In genomic region chr11:64744544-64745218, GRCh38 we compare ENCODE assay signal across 8 cellular contexts. TPM values are rescaled to one million over a fixed set of nuclear protein-coding genes. Genes with fewer than 3 reads are reported as not detected.
DNase-seq lines count a peak whose midpoint lies in the region; ATAC-seq, FAIRE-seq and TF ChIP-seq lines count a peak whose summit lies in the region.

No MANE protein-coding gene starts in this region.

- H3K4me2 ChIP-seq in mesendoderm (ENCODE audit: low read length): peak overlapping the region; percentile 88

- TF ChIP-seq POLR2A in vagina (IDR thresholded peaks at IDR 0.05): no peak

- H3K27ac Mint-ChIP-seq in brain: peak overlapping the region in 1 of 5 experiments; percentile 85

- H3K4me3 Mint-ChIP-seq in brain: peak overlapping the region; percentile 82 to 91 (median 88)

- WGBS in mesendoderm (ENCODE audit: extremely low coverage, insufficient coverage, low lambda C conversion rate): no CpG with 5 or more reads among the region's 92 CpGs

- H3K79me2 ChIP-seq in mesendoderm (ENCODE audit: control insufficient read depth, insufficient read depth, low read length): no peaks in the 10 kb centered on the region

- no peak for ATAC-seq in left lobe of liver

- no peak overlapping the region for H2BK5ac ChIP-seq in mesendoderm (ENCODE audit: low read length)

- no peaks in the 10 kb centered on the region for H3K36me3 Mint-ChIP-seq in brain

- H2BK15ac ChIP-seq in mesendoderm (replicated peaks; ENCODE audit: low read depth): no peak overlapping the region

- H3K4me1 Mint-ChIP-seq in brain: peaks cover 16% of the 10 kb centered on the region

- DNase-seq in 8988T (peak; percentile 37), mesendoderm (no peak), vagina (ENCODE audit: extremely low spot score in 2 of 2) (no peak), D721Med (ENCODE audit: insufficient read length, low spot score) (no peak), ecto neural progenitor cell (ENCODE audit: low spot score) (no peak), left lobe of liver (ENCODE audit: low spot score) (no peak)

- H2AK5ac ChIP-seq in mesendoderm (ENCODE audit: low read length): no peak overlapping the region

- H3K56ac ChIP-seq in mesendoderm (ENCODE audit: low read length): peak overlapping the region; percentile 62

- no peak for TF ChIP-seq CTCF in brain (conservative IDR thresholded peaks at IDR 0.05)
- TF ChIP-seq CTCF in vagina (IDR thresholded peaks at IDR 0.05): no peak
- no peak for TF ChIP-seq CTCF in D721Med (IDR thresholded peaks at IDR 0.05; ENCODE audit: insufficient read depth, missing control alignments)

- H3K4me3 ChIP-seq in HUES48 (ENCODE audit: low read depth, low read length) (peak overlapping the region; percentile 67), mesendoderm (ENCODE audit: low read length) (no peak overlapping the region), vagina (peak overlapping the region; percentile 59 to 61)

- H4K5ac ChIP-seq in mesendoderm (ENCODE audit: low read length): no peak overlapping the region

- H3K9ac ChIP-seq in HUES48 (ENCODE audit: low read depth, low read length): no peak overlapping the region
- no peak overlapping the region for H3K9ac ChIP-seq in mesendoderm (ENCODE audit: low read length)

- peaks cover 16% of the 10 kb centered on the region for H3K4me1 ChIP-seq in HUES48 (ENCODE audit: control insufficient read depth, insufficient read depth, low read length)
- H3K4me1 ChIP-seq in mesendoderm (ENCODE audit: control insufficient read depth, low read depth, low read length): no peaks in the 10 kb centered on the region
- H3K4me1 ChIP-seq in vagina: peaks cover 51% of the 10 kb centered on the region

- H3K27ac ChIP-seq in HUES48 (ENCODE audit: low read depth, low read length): no peak overlapping the region
- H3K27ac ChIP-seq in mesendoderm (ENCODE audit: low read depth, low read length): no peak overlapping the region
- H3K27ac ChIP-seq in vagina: peak overlapping the region; percentile 87

- no peaks in the 10 kb centered on the region for H3K79me1 ChIP-seq in mesendoderm (ENCODE audit: low read length)

- no peak overlapping the region for H3K4ac ChIP-seq in mesendoderm (ENCODE audit: low read depth, low read length)

- H3K23ac ChIP-seq in mesendoderm (ENCODE audit: low read length): no peak overlapping the region

- peak overlapping the region; percentile 53 for H3K18ac ChIP-seq in mesendoderm (ENCODE audit: low read length)

- H4K8ac ChIP-seq in mesendoderm (ENCODE audit: low read depth, low read length): no peak overlapping the region

- no peaks in the 10 kb centered on the region for H3K36me3 ChIP-seq in HUES48 (ENCODE audit: control insufficient read depth, insufficient read depth, low read length)
- no peaks in the 10 kb centered on the region for H3K36me3 ChIP-seq in mesendoderm (ENCODE audit: control insufficient read depth, insufficient read depth, low read length)
- no peaks in the 10 kb centered on the region for H3K36me3 ChIP-seq in vagina

- peaks cover 0 to 15% (median 0%) of the 10 kb centered on the region in 5 experiments for H3K9me3 Mint-ChIP-seq in brain

- FAIRE-seq in D721Med (lab: Jason Lieb, UNC): no peak

- intact Hi-C loops in vagina (cut with DNase I): loop anchor here (5.0 kb wide), 1 partner anchor 33 kb away; the partner anchor contains the start of gene SF1

- no peak overlapping the region for H2BK120ac ChIP-seq in mesendoderm (ENCODE audit: low read depth, low read length)

- peaks cover 43% of the 10 kb centered on the region for H3K27me3 ChIP-seq in HUES48 (ENCODE audit: control insufficient read depth, insufficient read depth, low read length)
- peaks cover 21% of the 10 kb centered on the region for H3K27me3 ChIP-seq in mesendoderm (ENCODE audit: insufficient read depth, low read length, poor library complexity)
- peaks cover 7% of the 10 kb centered on the region for H3K27me3 ChIP-seq in vagina

- H3K9me3 ChIP-seq in HUES48 (ENCODE audit: control insufficient read depth, insufficient read depth, low read length): no peaks in the 10 kb centered on the region
- no peaks in the 10 kb centered on the region for H3K9me3 ChIP-seq in vagina

- H3K27me3 Mint-ChIP-seq in brain: peaks cover 52% of the 10 kb centered on the region

RNA-seq across cellular contexts. Expression of gene RASGRP2, which starts 0.7 kb away (rescaled TPM):
- 5.9 TPM for polyA plus RNA-seq in brain (ENCODE audit: insufficient read depth, low read depth, low replicate concordance)
- polyA plus RNA-seq in mesendoderm (2013, experiment 1 of 2): 1.0 TPM
- 1.3 TPM for polyA plus RNA-seq in mesendoderm (2013, experiment 2 of 2)
- total RNA-seq in vagina: 27.5 TPM
- total RNA-seq in left lobe of liver: 4.2 TPM

RNA-seq across cellular contexts. Expression of gene PYGM, which starts 15.1 kb away (rescaled TPM):
- polyA plus RNA-seq in brain (ENCODE audit: insufficient read depth, low read depth, low replicate concordance): 13.4 TPM
- 0.62 TPM for polyA plus RNA-seq in mesendoderm (2013, experiment 1 of 2)
- polyA plus RNA-seq in mesendoderm (2013, experiment 2 of 2): 0.69 TPM
- total RNA-seq in vagina (0.98 TPM), left lobe of liver (0.28 TPM)

RNA-seq across cellular contexts. Expression of gene NRXN2, which starts 21.7 kb away (rescaled TPM):
- polyA plus RNA-seq in brain (ENCODE audit: insufficient read depth, low read depth, low replicate concordance): 117 TPM
- polyA plus RNA-seq in mesendoderm (2013, experiment 1 of 2): 0.39 TPM
- polyA plus RNA-seq in mesendoderm (2013, experiment 2 of 2): 0.74 TPM
- total RNA-seq in vagina (16.9 TPM), left lobe of liver (0.98 TPM)

RNA-seq across cellular contexts. Expression of gene SF1, which starts 33.7 kb away (rescaled TPM):
- 233 TPM for polyA plus RNA-seq in brain (ENCODE audit: insufficient read depth, low read depth, low replicate concordance)
- 268 TPM for polyA plus RNA-seq in mesendoderm (2013, experiment 1 of 2)
- polyA plus RNA-seq in mesendoderm (2013, experiment 2 of 2): 265 TPM
- total RNA-seq in vagina (278 TPM), left lobe of liver (104 TPM)

RNA-seq across cellular contexts. Expression of gene MAP4K2, which starts 58.3 kb away (rescaled TPM):
- polyA plus RNA-seq in brain (ENCODE audit: insufficient read depth, low read depth, low replicate concordance): 18.6 TPM
- 10.2 TPM for polyA plus RNA-seq in mesendoderm (2013, experiment 1 of 2)
- 10.2 TPM for polyA plus RNA-seq in mesendoderm (2013, experiment 2 of 2)
- total RNA-seq in vagina: 20.6 TPM
- total RNA-seq in left lobe of liver: 6.6 TPM
